Comparison of ENCODE assay signal across 1 cellular context in the genomic region with DNA sequence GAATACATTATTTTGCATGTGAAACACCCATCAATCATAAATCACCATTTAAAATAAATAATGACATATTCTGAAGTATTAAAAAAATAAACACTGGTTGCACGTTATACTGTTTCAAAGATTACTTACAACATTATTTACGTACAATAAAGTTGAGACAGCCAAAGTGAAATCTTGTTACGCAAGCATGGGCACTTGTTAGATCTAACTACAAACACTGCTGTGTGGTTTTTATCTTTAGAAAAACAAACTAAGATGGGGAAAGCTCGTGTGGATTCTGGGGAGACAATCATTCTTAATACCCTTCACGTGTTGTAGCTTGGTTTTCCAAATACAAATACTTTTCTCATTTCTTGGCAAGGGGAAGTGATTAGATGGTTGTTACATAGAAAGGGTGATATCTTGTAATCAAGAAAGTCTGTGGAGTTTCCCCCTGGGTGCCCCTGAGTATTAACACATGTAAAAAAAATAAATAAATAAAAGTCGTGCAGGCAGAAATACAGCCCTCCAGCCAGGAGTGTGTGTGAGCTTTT.
TF ChIP-seq lines count a peak whose summit lies in the region.

No MANE protein-coding gene starts in this region.

TF ChIP-seq in HEK293, 187 proteins besides CTCF, POLR2A, EP300 and RAD21 (continued from another document):
- TF ChIP-seq, protein P1, sequence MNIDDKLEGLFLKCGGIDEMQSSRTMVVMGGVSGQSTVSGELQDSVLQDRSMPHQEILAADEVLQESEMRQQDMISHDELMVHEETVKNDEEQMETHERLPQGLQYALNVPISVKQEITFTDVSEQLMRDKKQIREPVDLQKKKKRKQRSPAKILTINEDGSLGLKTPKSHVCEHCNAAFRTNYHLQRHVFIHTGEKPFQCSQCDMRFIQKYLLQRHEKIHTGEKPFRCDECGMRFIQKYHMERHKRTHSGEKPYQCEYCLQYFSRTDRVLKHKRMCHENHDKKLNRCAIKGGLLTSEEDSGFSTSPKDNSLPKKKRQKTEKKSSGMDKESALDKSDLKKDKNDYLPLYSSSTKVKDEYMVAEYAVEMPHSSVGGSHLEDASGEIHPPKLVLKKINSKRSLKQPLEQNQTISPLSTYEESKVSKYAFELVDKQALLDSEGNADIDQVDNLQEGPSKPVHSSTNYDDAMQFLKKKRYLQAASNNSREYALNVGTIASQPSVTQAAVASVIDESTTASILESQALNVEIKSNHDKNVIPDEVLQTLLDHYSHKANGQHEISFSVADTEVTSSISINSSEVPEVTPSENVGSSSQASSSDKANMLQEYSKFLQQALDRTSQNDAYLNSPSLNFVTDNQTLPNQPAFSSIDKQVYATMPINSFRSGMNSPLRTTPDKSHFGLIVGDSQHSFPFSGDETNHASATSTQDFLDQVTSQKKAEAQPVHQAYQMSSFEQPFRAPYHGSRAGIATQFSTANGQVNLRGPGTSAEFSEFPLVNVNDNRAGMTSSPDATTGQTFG (tag by site-specific recombination; IDR thresholded peaks at IDR 0.05; ENCODE audit: borderline replicate concordance), result peak; percentile 43; the same call in 1 of the 2 replicates
- TF ChIP-seq, protein P2, sequence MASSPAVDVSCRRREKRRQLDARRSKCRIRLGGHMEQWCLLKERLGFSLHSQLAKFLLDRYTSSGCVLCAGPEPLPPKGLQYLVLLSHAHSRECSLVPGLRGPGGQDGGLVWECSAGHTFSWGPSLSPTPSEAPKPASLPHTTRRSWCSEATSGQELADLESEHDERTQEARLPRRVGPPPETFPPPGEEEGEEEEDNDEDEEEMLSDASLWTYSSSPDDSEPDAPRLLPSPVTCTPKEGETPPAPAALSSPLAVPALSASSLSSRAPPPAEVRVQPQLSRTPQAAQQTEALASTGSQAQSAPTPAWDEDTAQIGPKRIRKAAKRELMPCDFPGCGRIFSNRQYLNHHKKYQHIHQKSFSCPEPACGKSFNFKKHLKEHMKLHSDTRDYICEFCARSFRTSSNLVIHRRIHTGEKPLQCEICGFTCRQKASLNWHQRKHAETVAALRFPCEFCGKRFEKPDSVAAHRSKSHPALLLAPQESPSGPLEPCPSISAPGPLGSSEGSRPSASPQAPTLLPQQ (tag by site-specific recombination; IDR thresholded peaks at IDR 0.05), result peak; percentile 73
- TF ChIP-seq OSR2 (tag by site-specific recombination; IDR thresholded peaks at IDR 0.05) (peak; percentile 90), ZNF514 (tag by site-specific recombination; IDR thresholded peaks at IDR 0.05) (no peak), KLF7 (tag by site-specific recombination; IDR thresholded peaks at IDR 0.05; ENCODE audit: borderline replicate concordance) (0 out of 2 replicates have a peak, but pooled peaks have one; percentile 41), ZNF404 (tag by site-specific recombination; IDR thresholded peaks at IDR 0.05) (peak; percentile 4; the same call in 1 of the 2 replicates), ZNF341 (tag by site-specific recombination; IDR thresholded peaks at IDR 0.05; ENCODE audit: low read depth) (no peak), ZNF121 (tag by site-specific recombination; IDR thresholded peaks at IDR 0.05) (no peak)
